In genomic region chr6:11042025-11042749, GRCh38 we compare ENCODE assay signal across 16 cellular contexts. TPM values are rescaled to one million over a fixed set of nuclear protein-coding genes. Genes with fewer than 3 reads are reported as not detected.
DNase-seq lines count a peak whose midpoint lies in the region; ATAC-seq, FAIRE-seq and TF ChIP-seq lines count a peak whose summit lies in the region.
"Had no signal": no experiment of that assay in that cellular context is flagged by ENCODE, and none has a peak within 500 bp of the region (broad histone marks: within the 10 kb centered on the region; RNA-seq: fewer than 3 reads in every experiment).

No MANE protein-coding gene starts in this region.

- no peak for DNase-seq in CD4-positive, alpha-beta T cell
- DNase-seq in HTR-8/SVneo (ENCODE audit: insufficient read length, low spot score) (no peak), chondrocyte (ENCODE audit: low spot score) (no peak), nephron progenitor cell (no peak), 8988T (no peak), ascending aorta (ENCODE audit: low spot score in 2 of 2) (no peak), NK-92 (lab: John Stamatoyannopoulos, UW; ENCODE audit: unreplicated experiment) (no peak)
- DNase-seq: hypothalamus, NCI-H1092, NCI-H2171, posterior cingulate gyrus had no signal

- peaks cover 9% of the 10 kb centered on the region for H3K4me1 Mint-ChIP-seq in CD4-positive, alpha-beta T cell (ENCODE audit: low read depth)
- peaks cover 34% of the 10 kb centered on the region for H3K4me1 Mint-ChIP-seq in chondrocyte (ENCODE audit: low read depth)
- peaks cover 25% of the 10 kb centered on the region for H3K4me1 Mint-ChIP-seq in nephron progenitor cell

- intact Hi-C loops in CD4-positive, alpha-beta T cell (cut with DNase I, micrococcal nuclease): no loop called here
- intact Hi-C loops in ascending aorta (cut with DNase I): no loop called here

- H3K4me3 Mint-ChIP-seq in CD4-positive, alpha-beta T cell: peak overlapping the region; percentile 18
- H3K4me3 Mint-ChIP-seq in chondrocyte (ENCODE audit: unreplicated experiment) (peak overlapping the region; percentile 76), nephron progenitor cell (peak overlapping the region; percentile 91)

- no peak overlapping the region for H3K27ac ChIP-seq in CD4-positive, alpha-beta T cell (ENCODE audit: low read depth, low read length)
- no peak overlapping the region for H3K27ac ChIP-seq in ascending aorta
- H3K27ac ChIP-seq: skin epidermis had no signal

- no peaks in the 10 kb centered on the region for H3K36me3 ChIP-seq in ascending aorta

- no peak overlapping the region for H3K27ac Mint-ChIP-seq in CD4-positive, alpha-beta T cell
- H3K27ac Mint-ChIP-seq in chondrocyte (ENCODE audit: unreplicated experiment): peak overlapping the region; percentile 1
- H3K27ac Mint-ChIP-seq in nephron progenitor cell: no peak overlapping the region
- H3K27ac Mint-ChIP-seq: activated T-helper 2 cell treated with anti-CD3 and anti-CD28 coated beads, Interferon-gamma antibody, Interleukin-2, Interleukin-4, amounts not matched to agents 10 μg/mL and 5 μg/mL and 100 μg/mL, durations not matched to agents 14 hours and 24 hours and 36 hours had no signal

- no peak for TF ChIP-seq CTCF in CD4-positive, alpha-beta T cell (IDR thresholded peaks at IDR 0.05)
- TF ChIP-seq CTCF in chondrocyte (IDR thresholded peaks at IDR 0.05) (no peak), nephron progenitor cell (IDR thresholded peaks at IDR 0.05) (no peak), ascending aorta (IDR thresholded peaks at IDR 0.05) (no peak)

- CTCF ChIA-PET in CD4-positive, alpha-beta T cell (lab: Charles Lee): no interaction called here

- FAIRE-seq in HTR-8/SVneo (lab: Jason Lieb, UNC): peak; percentile 63

- POLR2A ChIA-PET in CD4-positive, alpha-beta T cell (lab: Charles Lee): no interaction called here

- H3K4me3 ChIP-seq in ascending aorta: no peak overlapping the region
- H3K4me3 ChIP-seq: skin epidermis had no signal

- no peak for ATAC-seq in CD4-positive, alpha-beta T cell (ENCODE audit: poor library complexity)
- ATAC-seq in GM18502 (IDR thresholded peaks at IDR 0.05; ENCODE audit: poor library complexity, unreplicated experiment): no peak

- no peaks in the 10 kb centered on the region for H3K9me3 Mint-ChIP-seq in CD4-positive, alpha-beta T cell
- H3K9me3 Mint-ChIP-seq in chondrocyte (ENCODE audit: low read depth): peaks cover 4% of the 10 kb centered on the region
- peaks cover 6% of the 10 kb centered on the region for H3K9me3 Mint-ChIP-seq in nephron progenitor cell
- H3K9me3 Mint-ChIP-seq: activated T-helper 2 cell treated with anti-CD3 and anti-CD28 coated beads, Interferon-gamma antibody, Interleukin-2, Interleukin-4, amounts not matched to agents 10 μg/mL and 5 μg/mL and 100 μg/mL, durations not matched to agents 14 hours and 24 hours and 36 hours; central memory CD8-positive, alpha-beta T cell had no signal

- peaks cover 3% of the 10 kb centered on the region for H3K36me3 Mint-ChIP-seq in CD4-positive, alpha-beta T cell (ENCODE audit: low read depth)
- H3K36me3 Mint-ChIP-seq in chondrocyte (ENCODE audit: low read depth) (no peaks in the 10 kb centered on the region), nephron progenitor cell (ENCODE audit: low read depth) (no peaks in the 10 kb centered on the region)

- peaks cover 0 to 8% of the 10 kb centered on the region in 2 donors for H3K4me1 ChIP-seq in ascending aorta

- no peaks in the 10 kb centered on the region for H3K9me3 ChIP-seq in CD4-positive, alpha-beta T cell (ENCODE audit: control insufficient read depth, low read length)
- H3K9me3 ChIP-seq in ascending aorta: no peaks in the 10 kb centered on the region

- H3K27me3 Mint-ChIP-seq in CD4-positive, alpha-beta T cell: peaks cover 80% of the 10 kb centered on the region
- no peaks in the 10 kb centered on the region for H3K27me3 Mint-ChIP-seq in chondrocyte (ENCODE audit: low read depth)
- H3K27me3 Mint-ChIP-seq in nephron progenitor cell (ENCODE audit: low read depth, poor library complexity): peaks cover 73% of the 10 kb centered on the region

- H3K27me3 ChIP-seq in CD4-positive, alpha-beta T cell (ENCODE audit: control insufficient read depth, insufficient read depth, low read length): peaks cover 57% of the 10 kb centered on the region
- H3K27me3 ChIP-seq in ascending aorta: peaks cover 8% of the 10 kb centered on the region

RNA-seq across cellular contexts. Expression of gene ELOVL2, which starts 1.9 kb away (rescaled TPM):
- total RNA-seq in CD4-positive, alpha-beta T cell: not detected
- total RNA-seq in chondrocyte (18.1 to 41.3 TPM (median 18.2 TPM) in 3 replicates), ascending aorta (0.11 TPM)
- total RNA-seq: activated T-helper 2 cell treated with anti-CD3 and anti-CD28 coated beads, Interferon-gamma antibody, Interleukin-2, Interleukin-4, amounts not matched to agents 10 μg/mL and 5 μg/mL and 100 μg/mL, durations not matched to agents 14 hours and 24 hours and 36 hours; mononuclear cell had no signal

RNA-seq across cellular contexts. Expression of gene SMIM13, which starts 51.4 kb away (rescaled TPM):
- total RNA-seq in CD4-positive, alpha-beta T cell: 1 to 10 TPM; 3.0 to 4.6 TPM
- 18.0 to 22.7 TPM (median 20.9 TPM) in 3 replicates for total RNA-seq in chondrocyte
- total RNA-seq in ascending aorta: 2.3 TPM

Comparison
In these comparisons a context has a peak if more than half of its experiments do, and no peak if none do; other contexts are left out.
1. H3K4me3 Mint-ChIP-seq: peak in every context shown above with its lines; median percentile 91 in nephron progenitor cell; 76 in chondrocyte; 18 in CD4-positive, alpha-beta T cell.
2. RNA of gene ELOVL2, which starts 1.9 kb away (total RNA-seq): 18.1 to 41.3 TPM in chondrocyte; 0.11 TPM in ascending aorta (single experiment) and not detected in CD4-positive, alpha-beta T cell; every median in the first group is over 10 times any median in the second.